ENCODE assay signal across 1 cellular context in the genomic region with DNA sequence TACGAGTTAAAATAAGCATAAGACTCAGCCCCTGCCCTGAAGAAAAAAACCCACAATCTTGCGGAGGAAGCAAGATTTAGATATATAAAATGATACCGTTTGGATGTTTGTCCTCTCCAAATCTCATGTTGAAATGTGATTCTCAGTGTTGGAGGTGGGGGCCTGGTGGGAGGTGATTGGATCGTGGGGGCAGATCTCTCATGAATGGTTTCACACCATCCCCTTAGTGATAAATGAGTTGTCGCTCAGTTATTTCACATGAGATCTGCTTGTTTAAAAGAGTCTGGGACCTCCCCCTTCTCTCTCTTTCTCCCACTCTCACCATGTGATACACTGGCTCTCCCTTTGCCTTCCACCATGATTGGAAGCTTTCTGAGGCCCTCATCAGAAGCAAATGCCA.
TF ChIP-seq lines count a peak whose summit lies in the region.

No MANE protein-coding gene starts in this region.

TF ChIP-seq in K562, 482 proteins besides CTCF, POLR2A, EP300 and RAD21 (continued from another document):
- TF ChIP-seq, protein P1, sequence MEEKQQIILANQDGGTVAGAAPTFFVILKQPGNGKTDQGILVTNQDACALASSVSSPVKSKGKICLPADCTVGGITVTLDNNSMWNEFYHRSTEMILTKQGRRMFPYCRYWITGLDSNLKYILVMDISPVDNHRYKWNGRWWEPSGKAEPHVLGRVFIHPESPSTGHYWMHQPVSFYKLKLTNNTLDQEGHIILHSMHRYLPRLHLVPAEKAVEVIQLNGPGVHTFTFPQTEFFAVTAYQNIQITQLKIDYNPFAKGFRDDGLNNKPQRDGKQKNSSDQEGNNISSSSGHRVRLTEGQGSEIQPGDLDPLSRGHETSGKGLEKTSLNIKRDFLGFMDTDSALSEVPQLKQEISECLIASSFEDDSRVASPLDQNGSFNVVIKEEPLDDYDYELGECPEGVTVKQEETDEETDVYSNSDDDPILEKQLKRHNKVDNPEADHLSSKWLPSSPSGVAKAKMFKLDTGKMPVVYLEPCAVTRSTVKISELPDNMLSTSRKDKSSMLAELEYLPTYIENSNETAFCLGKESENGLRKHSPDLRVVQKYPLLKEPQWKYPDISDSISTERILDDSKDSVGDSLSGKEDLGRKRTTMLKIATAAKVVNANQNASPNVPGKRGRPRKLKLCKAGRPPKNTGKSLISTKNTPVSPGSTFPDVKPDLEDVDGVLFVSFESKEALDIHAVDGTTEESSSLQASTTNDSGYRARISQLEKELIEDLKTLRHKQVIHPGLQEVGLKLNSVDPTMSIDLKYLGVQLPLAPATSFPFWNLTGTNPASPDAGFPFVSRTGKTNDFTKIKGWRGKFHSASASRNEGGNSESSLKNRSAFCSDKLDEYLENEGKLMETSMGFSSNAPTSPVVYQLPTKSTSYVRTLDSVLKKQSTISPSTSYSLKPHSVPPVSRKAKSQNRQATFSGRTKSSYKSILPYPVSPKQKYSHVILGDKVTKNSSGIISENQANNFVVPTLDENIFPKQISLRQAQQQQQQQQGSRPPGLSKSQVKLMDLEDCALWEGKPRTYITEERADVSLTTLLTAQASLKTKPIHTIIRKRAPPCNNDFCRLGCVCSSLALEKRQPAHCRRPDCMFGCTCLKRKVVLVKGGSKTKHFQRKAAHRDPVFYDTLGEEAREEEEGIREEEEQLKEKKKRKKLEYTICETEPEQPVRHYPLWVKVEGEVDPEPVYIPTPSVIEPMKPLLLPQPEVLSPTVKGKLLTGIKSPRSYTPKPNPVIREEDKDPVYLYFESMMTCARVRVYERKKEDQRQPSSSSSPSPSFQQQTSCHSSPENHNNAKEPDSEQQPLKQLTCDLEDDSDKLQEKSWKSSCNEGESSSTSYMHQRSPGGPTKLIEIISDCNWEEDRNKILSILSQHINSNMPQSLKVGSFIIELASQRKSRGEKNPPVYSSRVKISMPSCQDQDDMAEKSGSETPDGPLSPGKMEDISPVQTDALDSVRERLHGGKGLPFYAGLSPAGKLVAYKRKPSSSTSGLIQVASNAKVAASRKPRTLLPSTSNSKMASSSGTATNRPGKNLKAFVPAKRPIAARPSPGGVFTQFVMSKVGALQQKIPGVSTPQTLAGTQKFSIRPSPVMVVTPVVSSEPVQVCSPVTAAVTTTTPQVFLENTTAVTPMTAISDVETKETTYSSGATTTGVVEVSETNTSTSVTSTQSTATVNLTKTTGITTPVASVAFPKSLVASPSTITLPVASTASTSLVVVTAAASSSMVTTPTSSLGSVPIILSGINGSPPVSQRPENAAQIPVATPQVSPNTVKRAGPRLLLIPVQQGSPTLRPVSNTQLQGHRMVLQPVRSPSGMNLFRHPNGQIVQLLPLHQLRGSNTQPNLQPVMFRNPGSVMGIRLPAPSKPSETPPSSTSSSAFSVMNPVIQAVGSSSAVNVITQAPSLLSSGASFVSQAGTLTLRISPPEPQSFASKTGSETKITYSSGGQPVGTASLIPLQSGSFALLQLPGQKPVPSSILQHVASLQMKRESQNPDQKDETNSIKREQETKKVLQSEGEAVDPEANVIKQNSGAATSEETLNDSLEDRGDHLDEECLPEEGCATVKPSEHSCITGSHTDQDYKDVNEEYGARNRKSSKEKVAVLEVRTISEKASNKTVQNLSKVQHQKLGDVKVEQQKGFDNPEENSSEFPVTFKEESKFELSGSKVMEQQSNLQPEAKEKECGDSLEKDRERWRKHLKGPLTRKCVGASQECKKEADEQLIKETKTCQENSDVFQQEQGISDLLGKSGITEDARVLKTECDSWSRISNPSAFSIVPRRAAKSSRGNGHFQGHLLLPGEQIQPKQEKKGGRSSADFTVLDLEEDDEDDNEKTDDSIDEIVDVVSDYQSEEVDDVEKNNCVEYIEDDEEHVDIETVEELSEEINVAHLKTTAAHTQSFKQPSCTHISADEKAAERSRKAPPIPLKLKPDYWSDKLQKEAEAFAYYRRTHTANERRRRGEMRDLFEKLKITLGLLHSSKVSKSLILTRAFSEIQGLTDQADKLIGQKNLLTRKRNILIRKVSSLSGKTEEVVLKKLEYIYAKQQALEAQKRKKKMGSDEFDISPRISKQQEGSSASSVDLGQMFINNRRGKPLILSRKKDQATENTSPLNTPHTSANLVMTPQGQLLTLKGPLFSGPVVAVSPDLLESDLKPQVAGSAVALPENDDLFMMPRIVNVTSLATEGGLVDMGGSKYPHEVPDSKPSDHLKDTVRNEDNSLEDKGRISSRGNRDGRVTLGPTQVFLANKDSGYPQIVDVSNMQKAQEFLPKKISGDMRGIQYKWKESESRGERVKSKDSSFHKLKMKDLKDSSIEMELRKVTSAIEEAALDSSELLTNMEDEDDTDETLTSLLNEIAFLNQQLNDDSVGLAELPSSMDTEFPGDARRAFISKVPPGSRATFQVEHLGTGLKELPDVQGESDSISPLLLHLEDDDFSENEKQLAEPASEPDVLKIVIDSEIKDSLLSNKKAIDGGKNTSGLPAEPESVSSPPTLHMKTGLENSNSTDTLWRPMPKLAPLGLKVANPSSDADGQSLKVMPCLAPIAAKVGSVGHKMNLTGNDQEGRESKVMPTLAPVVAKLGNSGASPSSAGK (IDR thresholded peaks at IDR 0.05), result peak; percentile 33; the same call in 1 of the 2 replicates
- TF ChIP-seq MEIS2 (IDR thresholded peaks at IDR 0.05; ENCODE audit: partially characterized antibody) (peak; percentile 84), ZNF347 (CRISPR knock-in tag; IDR thresholded peaks at IDR 0.05; ENCODE audit: low read depth) (no peak), NFRKB (IDR thresholded peaks at IDR 0.05; ENCODE audit: low read depth) (0 out of 2 replicates have a peak, but pooled peaks have one; percentile 37), L3MBTL2 (IDR thresholded peaks at IDR 0.05) (peak; percentile 55; the same call in 1 of the 2 replicates)
- TF ChIP-seq, protein P2, sequence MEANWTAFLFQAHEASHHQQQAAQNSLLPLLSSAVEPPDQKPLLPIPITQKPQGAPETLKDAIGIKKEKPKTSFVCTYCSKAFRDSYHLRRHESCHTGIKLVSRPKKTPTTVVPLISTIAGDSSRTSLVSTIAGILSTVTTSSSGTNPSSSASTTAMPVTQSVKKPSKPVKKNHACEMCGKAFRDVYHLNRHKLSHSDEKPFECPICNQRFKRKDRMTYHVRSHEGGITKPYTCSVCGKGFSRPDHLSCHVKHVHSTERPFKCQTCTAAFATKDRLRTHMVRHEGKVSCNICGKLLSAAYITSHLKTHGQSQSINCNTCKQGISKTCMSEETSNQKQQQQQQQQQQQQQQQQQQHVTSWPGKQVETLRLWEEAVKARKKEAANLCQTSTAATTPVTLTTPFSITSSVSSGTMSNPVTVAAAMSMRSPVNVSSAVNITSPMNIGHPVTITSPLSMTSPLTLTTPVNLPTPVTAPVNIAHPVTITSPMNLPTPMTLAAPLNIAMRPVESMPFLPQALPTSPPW (CRISPR knock-in tag; IDR thresholded peaks at IDR 0.05), result no peak; the same call in 1 of the 2 replicates
TF ChIP-seq in K562: peak in this region for 11.
